In the genomic region with DNA sequence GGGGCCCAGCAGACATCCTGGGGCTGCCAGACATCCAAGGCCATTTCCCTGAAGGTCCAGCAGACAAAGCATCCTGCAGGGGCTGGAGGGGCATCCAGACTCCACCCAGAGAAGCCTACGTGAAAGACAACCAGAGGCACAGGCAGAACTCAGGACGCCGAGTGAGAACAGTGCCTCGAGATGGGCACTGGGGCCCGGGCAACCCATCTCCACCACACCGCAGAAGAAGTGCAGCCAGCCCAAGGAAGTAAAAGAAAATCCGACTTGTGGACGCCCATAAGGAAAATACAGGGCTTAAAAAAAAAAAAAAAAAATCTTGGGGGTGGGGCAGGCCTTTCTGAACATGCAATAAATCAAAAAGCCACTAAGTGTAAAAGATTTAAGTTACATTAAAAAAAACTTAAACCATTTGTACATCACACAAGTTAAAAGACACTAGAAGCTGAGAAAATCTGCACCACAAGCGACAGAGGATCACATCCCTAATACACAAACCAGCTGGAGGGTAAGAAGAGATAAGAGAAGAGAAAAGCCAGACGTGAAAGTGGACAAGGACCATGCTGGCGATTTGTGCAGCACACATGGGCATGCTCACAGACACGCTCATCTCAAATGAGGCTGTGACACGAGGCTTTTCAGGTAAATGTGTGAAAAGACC, we compare ENCODE assay signal across 20 cellular contexts.
"Had no signal": no experiment of that assay in that cellular context is flagged by ENCODE, and none has a peak within 500 bp of the region (broad histone marks: within the 10 kb centered on the region; RNA-seq: fewer than 3 reads in every experiment).

No MANE protein-coding gene starts in this region.

- H3K27ac ChIP-seq: ascending aorta, breast epithelium, lower lobe of right lung, transverse colon had no signal

- H3K36me3 ChIP-seq: breast epithelium, transverse colon had no signal

- H3K4me1 ChIP-seq: ascending aorta, breast epithelium, lower lobe of right lung had no signal

- H3K4me3 ChIP-seq: ascending aorta, breast epithelium, lower lobe of right lung, transverse colon had no signal

- H3K4me3 Mint-ChIP-seq: activated T-helper 1 cell treated with anti-CD3 and anti-CD28 coated beads, Interleukin-12 subunit alpha, Interleukin-12 subunit beta, Interleukin-2, Interleukin-4 antibody, amounts not matched to agents 30 ng/mL and 10 ng/mL and 1 ng/mL, durations not matched to agents 14 hours and 24 hours and 36 hours; dendritic cell treated with granulocyte-macrophage colony-stimulating factor and Interleukin-4, amounts not matched to agents 40 ng/mL and 50 ng/mL, for 4 days; immature natural killer cell had no signal

- ATAC-seq: activated CD4-positive, CD25-positive, alpha-beta regulatory T cell treated with anti-CD3 and anti-CD28 coated beads, Interleukin-2, amount 50 U/mL, for 24 hours; lower lobe of right lung had no signal

- H3K27ac Mint-ChIP-seq: activated T-helper 1 cell treated with anti-CD3 and anti-CD28 coated beads, Interleukin-12 subunit alpha, Interleukin-12 subunit beta, Interleukin-2, Interleukin-4 antibody, amounts not matched to agents 30 ng/mL and 10 ng/mL and 1 ng/mL, durations not matched to agents 14 hours and 24 hours and 36 hours; dendritic cell treated with granulocyte-macrophage colony-stimulating factor and Interleukin-4, amounts not matched to agents 40 ng/mL and 50 ng/mL, for 4 days; immature natural killer cell had no signal

- H3K27me3 Mint-ChIP-seq: dendritic cell treated with granulocyte-macrophage colony-stimulating factor and Interleukin-4, amounts not matched to agents 40 ng/mL and 50 ng/mL, for 4 days had no signal

- H3K9me3 ChIP-seq: ascending aorta, breast epithelium, lower lobe of right lung, transverse colon had no signal

- DNase-seq: activated CD4-positive, alpha-beta T cell treated with anti-CD3 and anti-CD28 coated beads, Interleukin-2, amount 50 U/mL, for 1 hour; cerebellar nuclear complex; effector memory CD4-positive, alpha-beta T cell; foreskin melanocyte; head of caudate nucleus; immature natural killer cell; lower lobe of right lung; midbrain; retina; stimulated activated CD4-positive, alpha-beta T cell treated with anti-CD3 and anti-CD28 coated beads, Interleukin-15, amount 100 ng/mL, for 24 hours; stimulated activated CD4-positive, alpha-beta T cell treated with anti-CD3 and anti-CD28 coated beads, Interleukin-4, amount 100 ng/mL, for 4 hours; stimulated activated CD8-positive, alpha-beta memory T cell treated with anti-CD3 and anti-CD28 coated beads, Interleukin-4, amount 100 ng/mL, for 48 hours; stimulated activated naive CD4-positive, alpha-beta T cell treated with Interleukin-2 at 50 U/mL for 16 hours; substantia nigra; transverse colon had no signal

- H3K9me3 Mint-ChIP-seq: activated T-helper 1 cell treated with anti-CD3 and anti-CD28 coated beads, Interleukin-12 subunit alpha, Interleukin-12 subunit beta, Interleukin-2, Interleukin-4 antibody, amounts not matched to agents 30 ng/mL and 10 ng/mL and 1 ng/mL, durations not matched to agents 14 hours and 24 hours and 36 hours; dendritic cell treated with granulocyte-macrophage colony-stimulating factor and Interleukin-4, amounts not matched to agents 40 ng/mL and 50 ng/mL, for 4 days; immature natural killer cell had no signal

- H3K27me3 ChIP-seq: ascending aorta, breast epithelium, transverse colon had no signal
